In the genomic region with DNA sequence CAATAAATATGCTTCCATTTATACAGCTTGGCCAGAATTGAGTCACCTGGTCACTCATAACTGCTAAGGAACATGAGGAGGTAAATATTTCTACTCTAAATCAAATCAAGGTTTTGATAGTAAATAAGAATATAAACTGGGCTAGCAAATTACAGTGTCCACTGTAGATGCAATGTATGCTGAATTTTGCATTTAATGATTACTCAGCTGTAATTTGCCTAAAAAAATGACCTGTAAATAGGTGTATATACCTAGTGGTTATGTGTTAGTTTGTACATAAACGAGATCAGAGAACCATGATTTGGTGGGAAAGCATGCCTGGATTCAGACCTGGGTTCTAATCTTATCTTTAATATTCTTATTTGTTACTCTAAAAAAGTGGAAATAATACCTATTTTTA, we compare ENCODE assay signal across 23 cellular contexts.
"Had no signal": no experiment of that assay in that cellular context is flagged by ENCODE, and none has a peak within 500 bp of the region (broad histone marks: within the 10 kb centered on the region; RNA-seq: fewer than 3 reads in every experiment).

No MANE protein-coding gene starts in this region.

- H3K9me3 ChIP-seq: gastroesophageal sphincter, heart left ventricle, thyroid gland, vagina had no signal

- H3K4me1 ChIP-seq: heart left ventricle, neural progenitor cell, parathyroid adenoma, thyroid gland, vagina had no signal

- H3K9ac ChIP-seq: neural progenitor cell, parathyroid adenoma had no signal

- H3K4me3 ChIP-seq: gastroesophageal sphincter, heart left ventricle, hepatocyte, lung, neural progenitor cell, smooth muscle cell, thyroid gland, vagina had no signal

- DNase-seq: effector CD8-positive, alpha-beta T cell; endodermal cell; foreskin fibroblast; heart left ventricle; kidney; naive thymus-derived CD4-positive, alpha-beta T cell; stimulated activated CD4-positive, alpha-beta T cell treated with anti-CD3 and anti-CD28 coated beads, Interleukin-12 subunit alpha, Interleukin-12 subunit beta, amount 100 ng/mL, for 4 hours; stimulated activated CD4-positive, alpha-beta T cell treated with anti-CD3 and anti-CD28 coated beads, Interleukin-1b, Interleukin-23, amount 100 ng/mL, for 48 hours; stimulated activated CD4-positive, alpha-beta T cell treated with anti-CD3 and anti-CD28 coated beads, Interleukin-4, amount 100 ng/mL, for 1 hour; stimulated activated CD8-positive, alpha-beta memory T cell treated with anti-CD3 and anti-CD28 coated beads, Interleukin-4, amount 100 ng/mL, for 48 hours; stimulated activated naive CD4-positive, alpha-beta T cell; thyroid gland; trophoblast cell had no signal

- H3K36me3 ChIP-seq: gastroesophageal sphincter, heart left ventricle, neural progenitor cell, thyroid gland, vagina had no signal

- H3K27ac ChIP-seq: epithelial cell of prostate, gastroesophageal sphincter, heart left ventricle, hepatocyte, neural progenitor cell, parathyroid adenoma, thyroid gland, vagina had no signal

- ATAC-seq: esophagus mucosa; gastroesophageal sphincter; heart left ventricle; left lobe of liver; naive thymus-derived CD4-positive, alpha-beta T cell had no signal

- H3K79me2 ChIP-seq: hepatocyte, parathyroid adenoma had no signal

- H2AFZ ChIP-seq: hepatocyte, neural progenitor cell, parathyroid adenoma had no signal

- H3K4me2 ChIP-seq: hepatocyte, neural progenitor cell, smooth muscle cell had no signal

- H3K27me3 ChIP-seq: gastroesophageal sphincter, heart left ventricle, hepatocyte, neural progenitor cell, thyroid gland, vagina had no signal
